In genomic region chr2:205976120-205976814, GRCh38 we compare ENCODE assay signal across 1 cellular context.
TF ChIP-seq lines count a peak whose summit lies in the region.

No MANE protein-coding gene starts in this region.

TF ChIP-seq in HepG2, 621 proteins besides CTCF, POLR2A, EP300 and RAD21 (continued from another document):
- no peak for TF ChIP-seq DRAP1 (CRISPR knock-in tag; IDR thresholded peaks at IDR 0.05)
